1 cellular context compared by ENCODE assay signal in genomic region chr21:36164427-36164784, GRCh38.
TF ChIP-seq lines count a peak whose summit lies in the region.

No MANE protein-coding gene starts in this region.

TF ChIP-seq in HepG2, 621 proteins besides CTCF, POLR2A, EP300 and RAD21 (continued from another document and continues in another):
- TF ChIP-seq, protein P1, sequence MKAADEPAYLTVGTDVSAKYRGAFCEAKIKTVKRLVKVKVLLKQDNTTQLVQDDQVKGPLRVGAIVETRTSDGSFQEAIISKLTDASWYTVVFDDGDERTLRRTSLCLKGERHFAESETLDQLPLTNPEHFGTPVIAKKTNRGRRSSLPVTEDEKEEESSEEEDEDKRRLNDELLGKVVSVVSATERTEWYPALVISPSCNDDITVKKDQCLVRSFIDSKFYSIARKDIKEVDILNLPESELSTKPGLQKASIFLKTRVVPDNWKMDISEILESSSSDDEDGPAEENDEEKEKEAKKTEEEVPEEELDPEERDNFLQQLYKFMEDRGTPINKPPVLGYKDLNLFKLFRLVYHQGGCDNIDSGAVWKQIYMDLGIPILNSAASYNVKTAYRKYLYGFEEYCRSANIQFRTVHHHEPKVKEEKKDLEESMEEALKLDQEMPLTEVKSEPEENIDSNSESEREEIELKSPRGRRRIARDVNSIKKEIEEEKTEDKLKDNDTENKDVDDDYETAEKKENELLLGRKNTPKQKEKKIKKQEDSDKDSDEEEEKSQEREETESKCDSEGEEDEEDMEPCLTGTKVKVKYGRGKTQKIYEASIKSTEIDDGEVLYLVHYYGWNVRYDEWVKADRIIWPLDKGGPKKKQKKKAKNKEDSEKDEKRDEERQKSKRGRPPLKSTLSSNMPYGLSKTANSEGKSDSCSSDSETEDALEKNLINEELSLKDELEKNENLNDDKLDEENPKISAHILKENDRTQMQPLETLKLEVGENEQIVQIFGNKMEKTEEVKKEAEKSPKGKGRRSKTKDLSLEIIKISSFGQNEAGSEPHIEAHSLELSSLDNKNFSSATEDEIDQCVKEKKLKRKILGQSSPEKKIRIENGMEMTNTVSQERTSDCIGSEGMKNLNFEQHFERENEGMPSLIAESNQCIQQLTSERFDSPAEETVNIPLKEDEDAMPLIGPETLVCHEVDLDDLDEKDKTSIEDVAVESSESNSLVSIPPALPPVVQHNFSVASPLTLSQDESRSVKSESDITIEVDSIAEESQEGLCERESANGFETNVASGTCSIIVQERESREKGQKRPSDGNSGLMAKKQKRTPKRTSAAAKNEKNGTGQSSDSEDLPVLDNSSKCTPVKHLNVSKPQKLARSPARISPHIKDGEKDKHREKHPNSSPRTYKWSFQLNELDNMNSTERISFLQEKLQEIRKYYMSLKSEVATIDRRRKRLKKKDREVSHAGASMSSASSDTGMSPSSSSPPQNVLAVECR (CRISPR knock-in tag; IDR thresholded peaks at IDR 0.05; ENCODE audit: borderline replicate concordance), result peak; percentile 51; the same call in 1 of the 2 replicates
- TF ChIP-seq TEAD2 (CRISPR knock-in tag; IDR thresholded peaks at IDR 0.05) (no peak), SIX4 (CRISPR knock-in tag; IDR thresholded peaks at IDR 0.05) (0 out of 2 replicates have a peak, but pooled peaks have one; percentile 41), ZNF607 (CRISPR knock-in tag; IDR thresholded peaks at IDR 0.05; ENCODE audit: borderline replicate concordance) (0 out of 2 replicates have a peak, but pooled peaks have one; percentile 44), RBFOX2 (IDR thresholded peaks at IDR 0.05; ENCODE audit: low read depth, low read length) (no peak), REPIN1 (CRISPR knock-in tag; IDR thresholded peaks at IDR 0.05; ENCODE audit: borderline replicate concordance, low read depth) (no peak), ZNF33A (CRISPR knock-in tag; IDR thresholded peaks at IDR 0.05; ENCODE audit: borderline replicate concordance) (no peak), MAFG (CRISPR knock-in tag; IDR thresholded peaks at IDR 0.05) (no peak), ZNF761 (CRISPR knock-in tag; conservative IDR thresholded peaks at IDR 0.05) (no peak), BATF2 (CRISPR knock-in tag; IDR thresholded peaks at IDR 0.05) (no peak), ZNF160 (CRISPR knock-in tag; IDR thresholded peaks at IDR 0.05) (no peak), PHF5A (CRISPR knock-in tag; IDR thresholded peaks at IDR 0.05; ENCODE audit: low read depth, unreplicated experiment) (no peak), FOXJ3 (CRISPR knock-in tag; IDR thresholded peaks at IDR 0.05; ENCODE audit: borderline replicate concordance) (peak; percentile 78), ZFP36 (IDR thresholded peaks at IDR 0.05; ENCODE audit: borderline replicate concordance, low read depth, low read length, partially characterized antibody) (no peak), RFXAP (CRISPR knock-in tag; IDR thresholded peaks at IDR 0.05; ENCODE audit: borderline replicate concordance) (no peak), CCDC6 (CRISPR knock-in tag; IDR thresholded peaks at IDR 0.05) (no peak), ZNF550 (CRISPR knock-in tag; IDR thresholded peaks at IDR 0.05; ENCODE audit: borderline replicate concordance) (no peak), ZBTB46 (CRISPR knock-in tag; IDR thresholded peaks at IDR 0.05; ENCODE audit: borderline replicate concordance) (no peak), BRD4 (CRISPR knock-in tag; IDR thresholded peaks at IDR 0.05) (no peak), CEBPG (CRISPR knock-in tag; IDR thresholded peaks at IDR 0.05) (peak; percentile 52), PHF20 (CRISPR knock-in tag; IDR thresholded peaks at IDR 0.05) (no peak), ZSCAN31 (CRISPR knock-in tag; IDR thresholded peaks at IDR 0.05; ENCODE audit: low read depth) (no peak), ZMYM4 (CRISPR knock-in tag; IDR thresholded peaks at IDR 0.05) (no peak; the same call in 1 of the 2 replicates), ZNF83 (CRISPR knock-in tag; IDR thresholded peaks at IDR 0.05; ENCODE audit: borderline replicate concordance) (no peak), DPF2 (CRISPR knock-in tag; IDR thresholded peaks at IDR 0.05; ENCODE audit: borderline replicate concordance, low read depth) (no peak), ISL2 (CRISPR knock-in tag; IDR thresholded peaks at IDR 0.05) (peak; percentile 46; the same call in 1 of the 2 replicates), IRF1 (CRISPR knock-in tag; IDR thresholded peaks at IDR 0.05; ENCODE audit: low read depth) (no peak), ZNF605 (CRISPR knock-in tag; IDR thresholded peaks at IDR 0.05) (no peak), EEA1 (CRISPR knock-in tag; IDR thresholded peaks at IDR 0.05; ENCODE audit: borderline replicate concordance) (no peak), SP4 (CRISPR knock-in tag; IDR thresholded peaks at IDR 0.05) (no peak), IKZF1 (IDR thresholded peaks at IDR 0.05) (no peak), ZSCAN25 (CRISPR knock-in tag; IDR thresholded peaks at IDR 0.05) (no peak), ARID2 (CRISPR knock-in tag; IDR thresholded peaks at IDR 0.05; ENCODE audit: borderline replicate concordance) (no peak), ZNF256 (CRISPR knock-in tag; conservative IDR thresholded peaks at IDR 0.05) (no peak), BCL6 (CRISPR knock-in tag; IDR thresholded peaks at IDR 0.05) (peak; percentile 58), SNAPC2 (CRISPR knock-in tag; IDR thresholded peaks at IDR 0.05) (no peak), SAP130 (CRISPR knock-in tag; IDR thresholded peaks at IDR 0.05; ENCODE audit: low read depth) (peak; percentile 85), DR1 (CRISPR knock-in tag; IDR thresholded peaks at IDR 0.05) (no peak), SNAPC5 (CRISPR knock-in tag; IDR thresholded peaks at IDR 0.05; ENCODE audit: borderline replicate concordance) (0 out of 2 replicates have a peak, but pooled peaks have one; percentile 46), FOXK1 (CRISPR knock-in tag; IDR thresholded peaks at IDR 0.05; ENCODE audit: borderline replicate concordance, low read depth) (no peak), ZNF891 (CRISPR knock-in tag; IDR thresholded peaks at IDR 0.05) (no peak), RBAK (CRISPR knock-in tag; IDR thresholded peaks at IDR 0.05) (no peak), HMG20A (CRISPR knock-in tag; IDR thresholded peaks at IDR 0.05; ENCODE audit: borderline replicate concordance) (peak; percentile 59; the same call in 1 of the 2 replicates), PPARG (CRISPR knock-in tag; conservative IDR thresholded peaks at IDR 0.05) (peak; percentile 50; the same call in 1 of the 2 replicates), TAF1 (CRISPR knock-in tag; IDR thresholded peaks at IDR 0.05) (no peak; the same call in 1 of the 2 replicates), HDAC6 (IDR thresholded peaks at IDR 0.05; ENCODE audit: low read depth, low read length) (no peak), JUND (CRISPR knock-in tag; IDR thresholded peaks at IDR 0.05) (no peak)
- TF ChIP-seq, protein P2, sequence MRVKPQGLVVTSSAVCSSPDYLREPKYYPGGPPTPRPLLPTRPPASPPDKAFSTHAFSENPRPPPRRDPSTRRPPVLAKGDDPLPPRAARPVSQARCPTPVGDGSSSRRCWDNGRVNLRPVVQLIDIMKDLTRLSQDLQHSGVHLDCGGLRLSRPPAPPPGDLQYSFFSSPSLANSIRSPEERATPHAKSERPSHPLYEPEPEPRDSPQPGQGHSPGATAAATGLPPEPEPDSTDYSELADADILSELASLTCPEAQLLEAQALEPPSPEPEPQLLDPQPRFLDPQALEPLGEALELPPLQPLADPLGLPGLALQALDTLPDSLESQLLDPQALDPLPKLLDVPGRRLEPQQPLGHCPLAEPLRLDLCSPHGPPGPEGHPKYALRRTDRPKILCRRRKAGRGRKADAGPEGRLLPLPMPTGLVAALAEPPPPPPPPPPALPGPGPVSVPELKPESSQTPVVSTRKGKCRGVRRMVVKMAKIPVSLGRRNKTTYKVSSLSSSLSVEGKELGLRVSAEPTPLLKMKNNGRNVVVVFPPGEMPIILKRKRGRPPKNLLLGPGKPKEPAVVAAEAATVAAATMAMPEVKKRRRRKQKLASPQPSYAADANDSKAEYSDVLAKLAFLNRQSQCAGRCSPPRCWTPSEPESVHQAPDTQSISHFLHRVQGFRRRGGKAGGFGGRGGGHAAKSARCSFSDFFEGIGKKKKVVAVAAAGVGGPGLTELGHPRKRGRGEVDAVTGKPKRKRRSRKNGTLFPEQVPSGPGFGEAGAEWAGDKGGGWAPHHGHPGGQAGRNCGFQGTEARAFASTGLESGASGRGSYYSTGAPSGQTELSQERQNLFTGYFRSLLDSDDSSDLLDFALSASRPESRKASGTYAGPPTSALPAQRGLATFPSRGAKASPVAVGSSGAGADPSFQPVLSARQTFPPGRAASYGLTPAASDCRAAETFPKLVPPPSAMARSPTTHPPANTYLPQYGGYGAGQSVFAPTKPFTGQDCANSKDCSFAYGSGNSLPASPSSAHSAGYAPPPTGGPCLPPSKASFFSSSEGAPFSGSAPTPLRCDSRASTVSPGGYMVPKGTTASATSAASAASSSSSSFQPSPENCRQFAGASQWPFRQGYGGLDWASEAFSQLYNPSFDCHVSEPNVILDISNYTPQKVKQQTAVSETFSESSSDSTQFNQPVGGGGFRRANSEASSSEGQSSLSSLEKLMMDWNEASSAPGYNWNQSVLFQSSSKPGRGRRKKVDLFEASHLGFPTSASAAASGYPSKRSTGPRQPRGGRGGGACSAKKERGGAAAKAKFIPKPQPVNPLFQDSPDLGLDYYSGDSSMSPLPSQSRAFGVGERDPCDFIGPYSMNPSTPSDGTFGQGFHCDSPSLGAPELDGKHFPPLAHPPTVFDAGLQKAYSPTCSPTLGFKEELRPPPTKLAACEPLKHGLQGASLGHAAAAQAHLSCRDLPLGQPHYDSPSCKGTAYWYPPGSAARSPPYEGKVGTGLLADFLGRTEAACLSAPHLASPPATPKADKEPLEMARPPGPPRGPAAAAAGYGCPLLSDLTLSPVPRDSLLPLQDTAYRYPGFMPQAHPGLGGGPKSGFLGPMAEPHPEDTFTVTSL (CRISPR knock-in tag; IDR thresholded peaks at IDR 0.05; ENCODE audit: borderline replicate concordance), result peak; percentile 64; the same call in 1 of the 2 replicates
- TF ChIP-seq, protein P3, sequence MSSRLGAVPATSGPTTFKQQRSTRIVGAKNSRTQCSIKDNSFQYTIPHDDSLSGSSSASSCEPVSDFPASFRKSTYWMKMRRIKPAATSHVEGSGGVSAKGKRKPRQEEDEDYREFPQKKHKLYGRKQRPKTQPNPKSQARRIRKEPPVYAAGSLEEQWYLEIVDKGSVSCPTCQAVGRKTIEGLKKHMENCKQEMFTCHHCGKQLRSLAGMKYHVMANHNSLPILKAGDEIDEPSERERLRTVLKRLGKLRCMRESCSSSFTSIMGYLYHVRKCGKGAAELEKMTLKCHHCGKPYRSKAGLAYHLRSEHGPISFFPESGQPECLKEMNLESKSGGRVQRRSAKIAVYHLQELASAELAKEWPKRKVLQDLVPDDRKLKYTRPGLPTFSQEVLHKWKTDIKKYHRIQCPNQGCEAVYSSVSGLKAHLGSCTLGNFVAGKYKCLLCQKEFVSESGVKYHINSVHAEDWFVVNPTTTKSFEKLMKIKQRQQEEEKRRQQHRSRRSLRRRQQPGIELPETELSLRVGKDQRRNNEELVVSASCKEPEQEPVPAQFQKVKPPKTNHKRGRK (CRISPR knock-in tag; IDR thresholded peaks at IDR 0.05), result no peak
- TF ChIP-seq, protein P4, sequence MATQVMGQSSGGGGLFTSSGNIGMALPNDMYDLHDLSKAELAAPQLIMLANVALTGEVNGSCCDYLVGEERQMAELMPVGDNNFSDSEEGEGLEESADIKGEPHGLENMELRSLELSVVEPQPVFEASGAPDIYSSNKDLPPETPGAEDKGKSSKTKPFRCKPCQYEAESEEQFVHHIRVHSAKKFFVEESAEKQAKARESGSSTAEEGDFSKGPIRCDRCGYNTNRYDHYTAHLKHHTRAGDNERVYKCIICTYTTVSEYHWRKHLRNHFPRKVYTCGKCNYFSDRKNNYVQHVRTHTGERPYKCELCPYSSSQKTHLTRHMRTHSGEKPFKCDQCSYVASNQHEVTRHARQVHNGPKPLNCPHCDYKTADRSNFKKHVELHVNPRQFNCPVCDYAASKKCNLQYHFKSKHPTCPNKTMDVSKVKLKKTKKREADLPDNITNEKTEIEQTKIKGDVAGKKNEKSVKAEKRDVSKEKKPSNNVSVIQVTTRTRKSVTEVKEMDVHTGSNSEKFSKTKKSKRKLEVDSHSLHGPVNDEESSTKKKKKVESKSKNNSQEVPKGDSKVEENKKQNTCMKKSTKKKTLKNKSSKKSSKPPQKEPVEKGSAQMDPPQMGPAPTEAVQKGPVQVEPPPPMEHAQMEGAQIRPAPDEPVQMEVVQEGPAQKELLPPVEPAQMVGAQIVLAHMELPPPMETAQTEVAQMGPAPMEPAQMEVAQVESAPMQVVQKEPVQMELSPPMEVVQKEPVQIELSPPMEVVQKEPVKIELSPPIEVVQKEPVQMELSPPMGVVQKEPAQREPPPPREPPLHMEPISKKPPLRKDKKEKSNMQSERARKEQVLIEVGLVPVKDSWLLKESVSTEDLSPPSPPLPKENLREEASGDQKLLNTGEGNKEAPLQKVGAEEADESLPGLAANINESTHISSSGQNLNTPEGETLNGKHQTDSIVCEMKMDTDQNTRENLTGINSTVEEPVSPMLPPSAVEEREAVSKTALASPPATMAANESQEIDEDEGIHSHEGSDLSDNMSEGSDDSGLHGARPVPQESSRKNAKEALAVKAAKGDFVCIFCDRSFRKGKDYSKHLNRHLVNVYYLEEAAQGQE (IDR thresholded peaks at IDR 0.05; ENCODE audit: borderline replicate concordance in 1 of 2, low read depth in 1 of 2, low read length in 2 of 2), result no peak
- TF ChIP-seq, protein P5, sequence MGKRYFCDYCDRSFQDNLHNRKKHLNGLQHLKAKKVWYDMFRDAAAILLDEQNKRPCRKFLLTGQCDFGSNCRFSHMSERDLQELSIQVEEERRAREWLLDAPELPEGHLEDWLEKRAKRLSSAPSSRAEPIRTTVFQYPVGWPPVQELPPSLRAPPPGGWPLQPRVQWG (CRISPR knock-in tag; IDR thresholded peaks at IDR 0.05; ENCODE audit: borderline replicate concordance, low read depth), result no peak
